In the genomic region with DNA sequence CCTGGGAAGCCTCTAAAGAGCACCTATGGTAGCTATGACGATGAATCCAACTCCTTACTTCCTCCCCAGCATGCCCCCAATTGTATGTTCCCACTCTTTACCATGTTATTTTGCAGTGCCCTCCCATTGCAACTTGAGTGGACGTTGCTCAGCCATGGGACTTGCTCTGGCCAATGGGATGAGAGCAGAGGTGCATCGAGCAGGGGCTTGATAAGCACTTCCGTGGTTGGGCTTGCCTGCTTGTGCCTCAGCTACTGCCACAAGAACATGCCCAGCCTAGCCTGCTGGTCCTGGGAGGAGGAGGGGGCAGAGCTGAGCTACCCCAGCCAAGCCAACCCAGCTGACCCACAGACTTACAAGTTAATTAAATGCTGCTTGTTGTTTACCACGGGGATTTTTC, we compare ENCODE assay signal across 20 cellular contexts.
"Had no signal": no experiment of that assay in that cellular context is flagged by ENCODE, and none has a peak within 500 bp of the region (broad histone marks: within the 10 kb centered on the region; RNA-seq: fewer than 3 reads in every experiment).

No MANE protein-coding gene starts in this region.

- H3K27ac ChIP-seq: brain microvascular endothelial cell, colonic mucosa, foreskin keratinocyte, left lung, WERI-Rb-1 had no signal

- H3K9me3 Mint-ChIP-seq: activated T-cell treated with anti-CD3 and anti-CD28 coated beads, Interleukin-2, amount 50 U/mL, for 72 hours; central memory CD8-positive, alpha-beta T cell; nephron progenitor cell had no signal

- DNase-seq: activated CD4-positive, alpha-beta T cell treated with anti-CD3 and anti-CD28 coated beads, Interleukin-2, amount 50 U/mL, for 4 hours; activated effector memory CD4-positive, alpha-beta T cell treated with anti-CD3 and anti-CD28 coated beads, Interleukin-2, amount 50 U/mL, for 16 hours; activated naive CD4-positive, alpha-beta T cell treated with anti-CD3 and anti-CD28 coated beads, Interleukin-2, amount 50 U/mL, for 16 hours; activated T-cell treated with anti-CD3 and anti-CD28 coated beads, Interleukin-2, amount 50 U/mL, for 72 hours; aorta; brain microvascular endothelial cell; colonic mucosa; foreskin keratinocyte; glutamatergic neuron; hippocampal formation; kidney; left lung; mammary epithelial cell; nephron progenitor cell; retina; stimulated activated CD4-positive, alpha-beta T cell treated with anti-CD3 and anti-CD28 coated beads, Interleukin-1b, Interleukin-23, amount 100 ng/mL, for 48 hours; stimulated activated CD8-positive, alpha-beta memory T cell treated with anti-CD3 and anti-CD28 coated beads, Interleukin-4, amount 100 ng/mL, for 48 hours; stimulated activated naive CD4-positive, alpha-beta T cell; WERI-Rb-1 had no signal

- H3K27ac Mint-ChIP-seq: activated T-cell treated with anti-CD3 and anti-CD28 coated beads, Interleukin-2, amount 50 U/mL, for 72 hours; nephron progenitor cell had no signal

- H3K36me3 ChIP-seq: brain microvascular endothelial cell, colonic mucosa, left lung, WERI-Rb-1 had no signal

- ATAC-seq: activated T-cell treated with anti-CD3 and anti-CD28 coated beads, Interleukin-2, amount 50 U/mL, for 72 hours; foreskin keratinocyte; left lung had no signal

- H3K4me3 Mint-ChIP-seq: activated T-cell treated with anti-CD3 and anti-CD28 coated beads, Interleukin-2, amount 50 U/mL, for 72 hours; central memory CD8-positive, alpha-beta T cell; nephron progenitor cell had no signal

- H3K27me3 ChIP-seq: brain microvascular endothelial cell, colonic mucosa had no signal

- H3K4me1 Mint-ChIP-seq: central memory CD8-positive, alpha-beta T cell; nephron progenitor cell had no signal

- FAIRE-seq: kidney had no signal

- H3K9me3 ChIP-seq: colonic mucosa, left lung had no signal

- H3K4me3 ChIP-seq: colonic mucosa, left lung had no signal

- H3K4me1 ChIP-seq: colonic mucosa, foreskin keratinocyte, left lung had no signal
